8 cellular contexts compared by ENCODE assay signal in the genomic region with DNA sequence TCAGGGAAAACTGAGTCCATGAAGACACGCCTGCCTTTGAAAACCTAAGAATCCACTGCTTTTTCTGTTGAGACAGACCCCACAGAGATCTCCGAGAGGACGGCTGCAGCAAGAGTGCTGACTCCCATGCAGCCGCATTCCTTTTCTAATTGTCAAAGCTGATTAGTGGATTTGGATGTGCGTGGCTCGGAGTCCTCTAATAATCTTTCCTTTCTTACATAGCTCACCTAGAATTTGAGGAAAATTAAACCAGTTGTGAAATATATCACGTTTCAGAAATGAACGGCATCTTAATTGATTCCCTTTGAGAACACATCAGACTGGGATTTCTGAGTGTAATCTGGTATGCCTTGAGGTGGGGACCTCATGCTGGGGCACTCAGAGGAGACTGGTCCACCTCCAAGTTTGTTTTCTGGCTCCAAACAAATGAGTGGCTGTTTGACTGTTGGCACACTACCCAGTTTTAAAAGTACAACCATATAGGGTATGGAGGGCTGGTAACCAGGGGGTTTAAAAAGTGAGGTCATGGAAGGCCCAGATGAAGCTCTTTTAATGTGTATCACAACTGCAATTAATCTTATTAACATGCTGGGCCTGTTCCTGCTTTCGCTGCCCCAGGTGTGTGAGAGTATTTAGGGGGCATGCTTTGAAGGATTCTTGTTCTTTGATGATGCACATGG.
DNase-seq lines count a peak whose midpoint lies in the region; ATAC-seq and TF ChIP-seq lines count a peak whose summit lies in the region.

No MANE protein-coding gene starts in this region.

- ATAC-seq in T-cell (replicated peaks in 1 of 4) (no peak), left lobe of liver (no peak), HG02588 (IDR thresholded peaks at IDR 0.05; ENCODE audit: unreplicated experiment) (no peak), GM21737 (IDR thresholded peaks at IDR 0.05; ENCODE audit: unreplicated experiment) (no peak)

- CTCF ChIA-PET in MCF 10A (lab: Yijun Ruan, JAX) (interaction anchor here (0.6 to 1.0 kb wide), 3 partner anchors 24 to 138 kb away, joined by 3 to 5 read pairs (median 4); no protein-coding TSS in a partner anchor), mammary epithelial cell (lab: Charles Lee; ENCODE audit: low non-redundant PET) (no interaction called here), T-cell (lab: Charles Lee) (interaction anchor here (0.5 to 1.1 kb wide), 3 partner anchors 10 to 124 kb away, joined by 3 to 6 read pairs (median 4); no protein-coding TSS in a partner anchor)

- H3K27ac Mint-ChIP-seq in MCF 10A (ENCODE audit: low read depth, unreplicated experiment) (peak overlapping the region; percentile 74), T-cell (peak overlapping the region; percentile 99 to 100)

- TF ChIP-seq POLR2A in uterus (IDR thresholded peaks at IDR 0.05): no peak

- no peak overlapping the region for H3K4me2 ChIP-seq in mammary epithelial cell (ENCODE audit: insufficient read depth, low read depth, low read length)
- peak overlapping the region; percentile 42 for H3K4me2 ChIP-seq in hepatocyte

- H3K4me3 ChIP-seq in mammary epithelial cell (replicated peaks in 1 of 3; ENCODE audit: insufficient read depth in 1 of 3, low read depth in 2 of 3, low read length in 3 of 3): no peak overlapping the region
- no peak overlapping the region for H3K4me3 ChIP-seq in hepatocyte
- no peak overlapping the region for H3K4me3 ChIP-seq in uterus

- H3K79me2 ChIP-seq in mammary epithelial cell (ENCODE audit: insufficient read depth, low read length) (peaks cover 80% of the 10 kb centered on the region), hepatocyte (peaks cover 25% of the 10 kb centered on the region)

- H3K9ac ChIP-seq in mammary epithelial cell (ENCODE audit: insufficient read depth, low read length): no peak overlapping the region

- H3K4me1 Mint-ChIP-seq in MCF 10A (ENCODE audit: insufficient read depth, unreplicated experiment) (peaks cover 62% of the 10 kb centered on the region), T-cell (peaks cover 88 to 95% (median 92%) of the 10 kb centered on the region in 3 donors)

- H3K27me3 Mint-ChIP-seq in MCF 10A (ENCODE audit: insufficient read depth, unreplicated experiment): no peaks in the 10 kb centered on the region
- no peaks in the 10 kb centered on the region for H3K27me3 Mint-ChIP-seq in T-cell

- no peaks in the 10 kb centered on the region for H3K9me2 ChIP-seq in hepatocyte (replicated peaks; ENCODE audit: insufficient read depth)

- no peaks in the 10 kb centered on the region for H3K9me3 ChIP-seq in mammary epithelial cell (replicated peaks; ENCODE audit: insufficient read depth, low read length)
- no peaks in the 10 kb centered on the region for H3K9me3 ChIP-seq in hepatocyte (ENCODE audit: low read depth)
- no peaks in the 10 kb centered on the region for H3K9me3 ChIP-seq in uterus

- H3K36me3 ChIP-seq in mammary epithelial cell (ENCODE audit: insufficient read depth, low read length): no peaks in the 10 kb centered on the region
- H3K36me3 ChIP-seq in hepatocyte (replicated peaks; ENCODE audit: insufficient read depth, low read depth): no peaks in the 10 kb centered on the region
- no peaks in the 10 kb centered on the region for H3K36me3 ChIP-seq in uterus

- H3K27me3 ChIP-seq in mammary epithelial cell (ENCODE audit: insufficient read depth, low read length) (no peaks in the 10 kb centered on the region), hepatocyte (no peaks in the 10 kb centered on the region), uterus (no peaks in the 10 kb centered on the region)

- intact Hi-C loops in MCF 10A (cut with micrococcal nuclease) (no loop called here), mammary epithelial cell (cut with micrococcal nuclease) (no loop called here), uterus (cut with DNase I; ENCODE audit: low total_unique reads) (no loop called here)

- H3K4me1 ChIP-seq in mammary epithelial cell (ENCODE audit: insufficient read depth, low read length) (peaks cover 51% of the 10 kb centered on the region), hepatocyte (ENCODE audit: insufficient read depth) (peaks cover 37% of the 10 kb centered on the region), uterus (peaks cover 0 to 23% of the 10 kb centered on the region in 2 donors)

- H3K9me3 Mint-ChIP-seq in MCF 10A (ENCODE audit: unreplicated experiment) (no peaks in the 10 kb centered on the region), T-cell (no peaks in the 10 kb centered on the region)

- no peaks in the 10 kb centered on the region for H4K20me1 ChIP-seq in mammary epithelial cell (ENCODE audit: insufficient read depth, low read length)
- H4K20me1 ChIP-seq in hepatocyte (ENCODE audit: insufficient read depth, poor library complexity, severe bottlenecking): no peaks in the 10 kb centered on the region

- POLR2A ChIA-PET in MCF 10A (lab: Yijun Ruan, JAX): interaction anchor here (0.6 to 5.4 kb wide), 3 partner anchors 63 to 123 kb away, joined by 3 to 56 read pairs (median 3); partner anchors contain the start of gene RASSF3
- POLR2A ChIA-PET in T-cell (lab: Charles Lee): interaction anchor here (0.6 to 0.9 kb wide), 3 partner anchors 9 to 217 kb away, joined by 3 to 4 read pairs (median 3); no protein-coding TSS in a partner anchor

- TF ChIP-seq CTCF in MCF 10A (IDR thresholded peaks at IDR 0.05; ENCODE audit: unreplicated experiment) (no peak), mammary epithelial cell (conservative IDR thresholded peaks at IDR 0.05 in 1 of 2, IDR thresholded peaks at IDR 0.05 in 1 of 2; ENCODE audit: extremely low read depth in 1 of 2, insufficient read depth in 1 of 2, low read depth in 1 of 2, low read length in 2 of 2) (no peak), hepatocyte (IDR thresholded peaks at IDR 0.05; ENCODE audit: poor library complexity) (no peak), uterus (IDR thresholded peaks at IDR 0.05) (no peak)

- WGBS in mammary epithelial cell (ENCODE audit: low coverage, missing lambda C conversion rate): 29% methylated on average over 9 of the region's 9 CpGs
- 55% methylated on average over 9 of the region's 9 CpGs for WGBS in hepatocyte (ENCODE audit: low lambda C conversion rate, missing lambda C conversion rate)

- DNase-seq in MCF 10A (ENCODE audit: unreplicated experiment) (no peak), mammary epithelial cell (no peak), T-cell (no peak), hepatocyte (ENCODE audit: low spot score) (no peak), uterus (peak in 1 of 2 donors; percentile 53), left lobe of liver (ENCODE audit: low spot score) (no peak)

- H3K4me3 Mint-ChIP-seq in MCF 10A (ENCODE audit: unreplicated experiment) (no peak overlapping the region), T-cell (peak overlapping the region; percentile 63 to 90 (median 74))

- in situ Hi-C loops in mammary epithelial cell (cut with MboI; ENCODE audit: low sequenced_read_pairs in 2 of 2): loop anchor here in 1 of 2 donors (10.0 kb wide), 1 partner anchor 59 kb away; the partner anchor contains the start of gene RASSF3

- dilution Hi-C loops in mammary epithelial cell (cut with HindIII; ENCODE audit: low sequenced_read_pairs): no loop called here

- BruUV-seq in MCF 10A (replicated peaks; lab: Mats Ljungman, UMichigan): no TSS peak
- BruUV-seq in mammary epithelial cell (replicated peaks; lab: Mats Ljungman, UMichigan): no TSS peak

- no peak overlapping the region for H3K27ac ChIP-seq in mammary epithelial cell (ENCODE audit: insufficient read depth, low read depth, low read length)
- peak overlapping the region; percentile 35 for H3K27ac ChIP-seq in hepatocyte
- H3K27ac ChIP-seq in uterus: peak overlapping the region; percentile 79 to 86

- H3K36me3 Mint-ChIP-seq in MCF 10A (ENCODE audit: insufficient read depth, unreplicated experiment) (no peaks in the 10 kb centered on the region), T-cell (peaks cover 10% of the 10 kb centered on the region)

- H2AFZ ChIP-seq in mammary epithelial cell (ENCODE audit: low read depth, low read length) (no peak overlapping the region), hepatocyte (no peak overlapping the region)
